1 cellular context compared by ENCODE assay signal in genomic region chr12:113129664-113130456, GRCh38.
TF ChIP-seq lines count a peak whose summit lies in the region.

No MANE protein-coding gene starts in this region.

TF ChIP-seq in H1, 55 proteins besides CTCF, POLR2A, EP300 and RAD21:
- TF ChIP-seq TAF1 (IDR thresholded peaks at IDR 0.05; ENCODE audit: low read depth, low read length) (no peak), TEAD4 (IDR thresholded peaks at IDR 0.05; ENCODE audit: low read depth, low read length) (no peak), FOSL1 (IDR thresholded peaks at IDR 0.05; ENCODE audit: insufficient read depth, low read depth, low read length) (no peak), SP4 (IDR thresholded peaks at IDR 0.05; ENCODE audit: low read length) (no peak), HDAC2 (IDR thresholded peaks at IDR 0.05; ENCODE audit: borderline replicate concordance in 1 of 2, low read depth in 2 of 2, low read length in 2 of 2) (no peak), SP1 (IDR thresholded peaks at IDR 0.05; ENCODE audit: low read depth, low read length) (no peak), RNF2 (IDR thresholded peaks at IDR 0.05; ENCODE audit: borderline replicate concordance, low read depth, low read length, missing control alignments, poor library complexity, severe bottlenecking) (no peak), USF2 (IDR thresholded peaks at IDR 0.05; ENCODE audit: low read length) (no peak), HDAC6 (IDR thresholded peaks at IDR 0.05; ENCODE audit: low read depth, low read length) (no peak), KDM4A (IDR thresholded peaks at IDR 0.05; ENCODE audit: low read depth, low read length, severe bottlenecking) (no peak), CEBPB (IDR thresholded peaks at IDR 0.05; ENCODE audit: low read depth, low read length) (no peak), PHF8 (conservative IDR thresholded peaks at IDR 0.05; ENCODE audit: low read depth, low read length) (no peak), ASH2L (IDR thresholded peaks at IDR 0.05; ENCODE audit: low read length) (no peak), CBX5 (IDR thresholded peaks at IDR 0.05; ENCODE audit: low read depth, low read length) (no peak), SIRT6 (IDR thresholded peaks at IDR 0.05; ENCODE audit: low read length) (no peak)
